In the genomic region with DNA sequence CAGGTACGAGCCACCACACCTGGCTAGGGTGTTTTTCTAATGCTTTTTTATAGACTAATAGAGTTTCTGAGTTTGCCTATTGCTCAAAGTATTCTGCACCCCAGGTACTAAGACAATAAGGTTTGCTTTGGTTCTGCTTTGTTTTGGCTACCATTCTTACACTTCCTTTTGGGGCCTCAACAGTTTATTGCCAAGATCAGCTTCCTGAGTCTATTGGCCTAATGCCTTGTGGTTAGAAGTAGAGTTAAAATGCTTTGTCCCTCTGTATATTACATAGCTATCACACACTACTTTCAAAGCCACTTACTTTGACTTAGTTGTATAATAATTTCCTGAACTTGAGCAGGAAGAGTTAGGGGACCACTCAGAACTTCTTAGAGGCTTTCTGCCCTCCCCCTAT, we compare ENCODE assay signal across 21 cellular contexts.
DNase-seq lines count a peak whose midpoint lies in the region; ATAC-seq, FAIRE-seq and TF ChIP-seq lines count a peak whose summit lies in the region.
"Had no signal": no experiment of that assay in that cellular context is flagged by ENCODE, and none has a peak within 500 bp of the region (broad histone marks: within the 10 kb centered on the region; RNA-seq: fewer than 3 reads in every experiment).

No MANE protein-coding gene starts in this region.

- peaks cover 5% of the 10 kb centered on the region for H3K9me3 Mint-ChIP-seq in astrocyte (ENCODE audit: unreplicated experiment)
- H3K9me3 Mint-ChIP-seq in nephron: peaks cover 4% of the 10 kb centered on the region

- H3K36me3 ChIP-seq in Loucy (ENCODE audit: insufficient read depth, low read length): no peaks in the 10 kb centered on the region
- H3K36me3 ChIP-seq in astrocyte (ENCODE audit: insufficient read depth, low read length): no peaks in the 10 kb centered on the region

- H3K9ac ChIP-seq in Loucy (ENCODE audit: low read depth, low read length, poor library complexity, severe bottlenecking) (no peak overlapping the region), astrocyte (ENCODE audit: low read length) (no peak overlapping the region)
- H3K9ac ChIP-seq: GM23248 had no signal

- no peak overlapping the region for H2AFZ ChIP-seq in Loucy (ENCODE audit: low read length)
- no peak overlapping the region for H2AFZ ChIP-seq in astrocyte (ENCODE audit: low read depth, low read length)
- H2AFZ ChIP-seq: GM23248 had no signal

- H3K4me2 ChIP-seq in Loucy (ENCODE audit: low read depth, low read length, poor library complexity, severe bottlenecking) (peak overlapping the region; percentile 40), astrocyte (ENCODE audit: low read length) (no peak overlapping the region)

- H4K20me1 ChIP-seq in Loucy (ENCODE audit: insufficient read depth, low read length, poor library complexity, severe bottlenecking): no peaks in the 10 kb centered on the region
- no peaks in the 10 kb centered on the region for H4K20me1 ChIP-seq in astrocyte (ENCODE audit: insufficient read depth, low read length)

- no peak overlapping the region for H3K4me3 ChIP-seq in right cardiac atrium (ENCODE audit: low read length)
- peak overlapping the region; percentile 18 for H3K4me3 ChIP-seq in Loucy (ENCODE audit: low read length, poor library complexity, severe bottlenecking)
- no peak overlapping the region for H3K4me3 ChIP-seq in astrocyte (ENCODE audit: insufficient read depth, low read depth, low read length)
- H3K4me3 ChIP-seq: GM23248 had no signal

- no peak overlapping the region for H3K27ac ChIP-seq in right cardiac atrium (ENCODE audit: low read length)
- no peak overlapping the region for H3K27ac ChIP-seq in astrocyte (ENCODE audit: low read depth, low read length)
- H3K27ac ChIP-seq: GM23248 had no signal

- no peak overlapping the region for H3K4me3 Mint-ChIP-seq in astrocyte (ENCODE audit: unreplicated experiment)
- no peak overlapping the region for H3K4me3 Mint-ChIP-seq in nephron
- H3K4me3 Mint-ChIP-seq: CD4-positive, CD25-positive, alpha-beta regulatory T cell; IgD-negative memory B cell had no signal

- H3K79me2 ChIP-seq in Loucy (ENCODE audit: insufficient read depth, low read length) (no peaks in the 10 kb centered on the region), astrocyte (ENCODE audit: insufficient read depth, low read length) (no peaks in the 10 kb centered on the region)

- WGBS in right cardiac atrium: 66% methylated on average over 1 of the region's 1 CpG

- no peak for DNase-seq in right cardiac atrium
- DNase-seq in Right ventricle myocardium superior: no peak
- peak; percentile 27 for DNase-seq in astrocyte (ENCODE audit: low read depth)
- no peak for DNase-seq in central memory CD4-positive, alpha-beta T cell
- DNase-seq in NCI-H128 (lab: John Stamatoyannopoulos, UW; ENCODE audit: unreplicated experiment): no peak
- DNase-seq: CD4-positive, CD25-positive, alpha-beta regulatory T cell; DMS79; GM23248; NCI-H1105; NCI-H1694; NCI-H2081; NCI-H2171; NCI-H345; NCI-H524 treated with DMSO at 0.1 percent for 48 hours; NCI-H82; SHP77 had no signal

- ATAC-seq in right cardiac atrium (peak; percentile 40 to 79), Right ventricle myocardium superior (ENCODE audit: poor library complexity) (no peak), GM21528 (IDR thresholded peaks at IDR 0.05; ENCODE audit: low FRiP score, unreplicated experiment) (no peak)

- FAIRE-seq in astrocyte (lab: Jason Lieb, UNC): no peak
- FAIRE-seq: A204.1 had no signal

- intact Hi-C loops in right cardiac atrium (cut with DNase I): no loop called here
- intact Hi-C loops in Right ventricle myocardium superior (cut with DNase I): no loop called here

- H3K9me3 ChIP-seq in right cardiac atrium (ENCODE audit: control insufficient read depth, low read length): no peaks in the 10 kb centered on the region
- H3K9me3 ChIP-seq in Loucy (ENCODE audit: insufficient read depth, low read depth, low read length): peaks cover 6% of the 10 kb centered on the region
- no peaks in the 10 kb centered on the region for H3K9me3 ChIP-seq in astrocyte (ENCODE audit: insufficient read depth, low read depth, low read length)

- H3K27me3 Mint-ChIP-seq in astrocyte (ENCODE audit: low read depth, unreplicated experiment): no peaks in the 10 kb centered on the region
- H3K27me3 Mint-ChIP-seq in nephron (ENCODE audit: low read depth): no peaks in the 10 kb centered on the region
- H3K27me3 Mint-ChIP-seq: CD4-positive, CD25-positive, alpha-beta regulatory T cell had no signal

- H3K27me3 ChIP-seq in right cardiac atrium (ENCODE audit: control insufficient read depth, insufficient read depth) (no peaks in the 10 kb centered on the region), Loucy (ENCODE audit: insufficient read depth, low read length, poor library complexity, severe bottlenecking) (no peaks in the 10 kb centered on the region), astrocyte (ENCODE audit: insufficient read depth, low read length) (no peaks in the 10 kb centered on the region)

- no peaks in the 10 kb centered on the region for H3F3A ChIP-seq in Loucy (ENCODE audit: low read depth)

- H3K36me3 Mint-ChIP-seq in astrocyte (ENCODE audit: low read depth, unreplicated experiment): no peaks in the 10 kb centered on the region
- peaks cover 5% of the 10 kb centered on the region for H3K36me3 Mint-ChIP-seq in nephron (ENCODE audit: low read depth)
- H3K36me3 Mint-ChIP-seq: CD4-positive, CD25-positive, alpha-beta regulatory T cell; IgD-negative memory B cell had no signal

- H3K9me2 ChIP-seq in Loucy (replicated peaks; ENCODE audit: low read depth, low read length): no peaks in the 10 kb centered on the region

- TF ChIP-seq CTCF in Loucy (conservative IDR thresholded peaks at IDR 0.05; ENCODE audit: low read length): no peak
- no peak for TF ChIP-seq CTCF in astrocyte (IDR thresholded peaks at IDR 0.05; ENCODE audit: insufficient read depth, low read depth, low read length)
- TF ChIP-seq CTCF in nephron (IDR thresholded peaks at IDR 0.05; ENCODE audit: unreplicated experiment in 3 of 3): no peak

- H3K27ac Mint-ChIP-seq in astrocyte (ENCODE audit: unreplicated experiment) (no peak overlapping the region), nephron (peak overlapping the region in 2 of 3 experiments; percentile 62 to 83)
- H3K27ac Mint-ChIP-seq: CD4-positive, CD25-positive, alpha-beta regulatory T cell had no signal

- H3K4me1 ChIP-seq in right cardiac atrium (ENCODE audit: control insufficient read depth, insufficient read depth, low read length) (peaks cover 2% of the 10 kb centered on the region), Loucy (ENCODE audit: insufficient read depth, low read length, poor library complexity, severe bottlenecking) (peaks cover 10% of the 10 kb centered on the region), astrocyte (ENCODE audit: insufficient read depth, low read length) (no peaks in the 10 kb centered on the region)

- H3K4me1 Mint-ChIP-seq in astrocyte (ENCODE audit: low read depth, unreplicated experiment) (peaks cover 3% of the 10 kb centered on the region), nephron (peaks cover 13% of the 10 kb centered on the region)
- H3K4me1 Mint-ChIP-seq: CD4-positive, CD25-positive, alpha-beta regulatory T cell; IgD-negative memory B cell had no signal

Comparison
In these comparisons a context has a peak if more than half of its experiments do, and no peak if none do; other contexts are left out.
1. ATAC-seq: peak in right cardiac atrium (2 of 2); none in Right ventricle myocardium superior (single experiment) and GM21528 (single experiment).